In genomic region chr17:55495239-55495638, GRCh38 we compare ENCODE assay signal across 18 cellular contexts. TPM values are rescaled to one million over a fixed set of nuclear protein-coding genes. Genes with fewer than 3 reads are reported as not detected.
DNase-seq lines count a peak whose midpoint lies in the region; ATAC-seq and TF ChIP-seq lines count a peak whose summit lies in the region.
"Had no signal": no experiment of that assay in that cellular context is flagged by ENCODE, and none has a peak within 500 bp of the region (broad histone marks: within the 10 kb centered on the region; RNA-seq: fewer than 3 reads in every experiment).

No MANE protein-coding gene starts in this region.

- H3K9ac ChIP-seq in subcutaneous abdominal adipose tissue (ENCODE audit: low read length in 5 of 5), result no peak overlapping the region

- TF ChIP-seq CTCF in HEK293 (tag by site-specific recombination; IDR thresholded peaks at IDR 0.05), result no peak
- TF ChIP-seq CTCF in body of pancreas (IDR thresholded peaks at IDR 0.05), result no peak

- H3K4me1 ChIP-seq in HEK293 (ENCODE audit: control insufficient read depth, insufficient read depth, low read length), result peaks cover 14% of the 10 kb centered on the region
- H3K4me1 ChIP-seq in body of pancreas, result peaks cover 14% of the 10 kb centered on the region
- peaks cover 3 to 33% (median 16%) of the 10 kb centered on the region in 5 donors for H3K4me1 ChIP-seq in subcutaneous abdominal adipose tissue (ENCODE audit: control insufficient read depth in 5 of 5, insufficient read depth in 5 of 5, low read length in 5 of 5)

- H3K36me3 Mint-ChIP-seq in naive thymus-derived CD8-positive, alpha-beta T cell, result no peaks in the 10 kb centered on the region
- H3K36me3 Mint-ChIP-seq: CD8-positive, alpha-beta T cell had no signal

- CTCF ChIA-PET in HEK293 (lab: Yijun Ruan, JAX), result interaction anchor here (0.6 kb wide), 2 partner anchors 130 to 170 kb away, joined by 3 to 4 read pairs; no protein-coding TSS in a partner anchor

- WGBS in body of pancreas, 2 donors, result 33 to 52% methylated on average over 3 of the region's 3 CpGs

- no peak overlapping the region for H3K4me3 ChIP-seq in HEK293 (ENCODE audit: low read depth, low read length)
- no peak overlapping the region for H3K4me3 ChIP-seq in body of pancreas
- H3K4me3 ChIP-seq in subcutaneous abdominal adipose tissue (ENCODE audit: low read depth in 1 of 5, low read length in 5 of 5), result no peak overlapping the region

- POLR2A ChIA-PET in HEK293 (lab: Yijun Ruan, JAX), result no interaction called here
- POLR2A ChIA-PET in naive thymus-derived CD8-positive, alpha-beta T cell (lab: Charles Lee), result no interaction called here

- H3K36me3 ChIP-seq in HEK293 (ENCODE audit: control insufficient read depth in 2 of 2, insufficient read depth in 1 of 2, low read length in 2 of 2) (no peaks in the 10 kb centered on the region), body of pancreas (replicated peaks in 1 of 2; ENCODE audit: insufficient read depth in 1 of 2, low read depth in 2 of 2) (no peaks in the 10 kb centered on the region), subcutaneous abdominal adipose tissue (ENCODE audit: control insufficient read depth in 5 of 5, insufficient read depth in 5 of 5, low read length in 5 of 5) (no peaks in the 10 kb centered on the region)

- DNase-seq in body of pancreas (no peak), kidney glomerular epithelial cell (lab: John Stamatoyannopoulos, UW) (peak; percentile 56), GM19240 (ENCODE audit: insufficient read length, low spot score) (no peak), EL (no peak)
- DNase-seq in naive thymus-derived CD8-positive, alpha-beta T cell, result no peak
- DNase-seq: CD8-positive, alpha-beta T cell; DND-41; GDM1; NCI-H1048; NCI-H1436 treated with DMSO at 0.1 percent for 48 hours; NCI-H2081; NCI-H748 treated with DMSO at 0.1 percent for 48 hours; OCI-M1; RPMI8226 had no signal

- H3K9me3 Mint-ChIP-seq in naive thymus-derived CD8-positive, alpha-beta T cell, result no peaks in the 10 kb centered on the region
- H3K9me3 Mint-ChIP-seq: CD8-positive, alpha-beta T cell had no signal

- ATAC-seq in body of pancreas, result peak; percentile 62
- no peak for ATAC-seq in naive thymus-derived CD8-positive, alpha-beta T cell
- ATAC-seq: CD8-positive, alpha-beta T cell had no signal

- no peaks in the 10 kb centered on the region for H3K27me3 ChIP-seq in body of pancreas
- no peaks in the 10 kb centered on the region for H3K27me3 ChIP-seq in subcutaneous abdominal adipose tissue (ENCODE audit: control insufficient read depth in 5 of 5, insufficient read depth in 4 of 5, low read length in 5 of 5)

- no peaks in the 10 kb centered on the region for H3K4me1 Mint-ChIP-seq in naive thymus-derived CD8-positive, alpha-beta T cell

- TF ChIP-seq POLR2A in body of pancreas (IDR thresholded peaks at IDR 0.05), result no peak

- no peak overlapping the region for H3K27ac ChIP-seq in HEK293 (ENCODE audit: extremely low read depth, low read depth, low read length)
- peak overlapping the region in 2 of 4 donors; percentile 6 to 15 for H3K27ac ChIP-seq in body of pancreas
- H3K27ac ChIP-seq in subcutaneous abdominal adipose tissue (ENCODE audit: low read depth, low read length), result peak overlapping the region; percentile 76

- H3K9me3 ChIP-seq in HEK293 (ENCODE audit: control insufficient read depth, insufficient read depth, low read depth, low read length) (no peaks in the 10 kb centered on the region), body of pancreas (no peaks in the 10 kb centered on the region), subcutaneous abdominal adipose tissue (ENCODE audit: control insufficient read depth in 5 of 5, low read length in 5 of 5) (no peaks in the 10 kb centered on the region)

- H3K27me3 Mint-ChIP-seq in naive thymus-derived CD8-positive, alpha-beta T cell, result peaks cover 8 to 27% (median 10%) of the 10 kb centered on the region in 5 donors

- no peak overlapping the region for H3K4me3 Mint-ChIP-seq in naive thymus-derived CD8-positive, alpha-beta T cell
- H3K4me3 Mint-ChIP-seq: CD8-positive, alpha-beta T cell had no signal

- H3K27ac Mint-ChIP-seq in naive thymus-derived CD8-positive, alpha-beta T cell, result peak overlapping the region in 1 of 10 donors; percentile 74
- H3K27ac Mint-ChIP-seq: CD8-positive, alpha-beta T cell had no signal

- intact Hi-C loops in body of pancreas (cut with DNase I), result no loop called here

TF ChIP-seq in HEK293, 187 proteins besides CTCF, POLR2A, EP300 and RAD21 (continues in another document):
- TF ChIP-seq ZIC2 (tag by site-specific recombination; IDR thresholded peaks at IDR 0.05), result no peak
- TF ChIP-seq ZNF654 (tag by site-specific recombination; IDR thresholded peaks at IDR 0.05; ENCODE audit: low read depth), result no peak
- TF ChIP-seq SP7 (tag by site-specific recombination; IDR thresholded peaks at IDR 0.05), result no peak
- peak; percentile 65; the same call in 1 of the 2 replicates for TF ChIP-seq BCL11A (tag by site-specific recombination; IDR thresholded peaks at IDR 0.05; ENCODE audit: low read depth)
- TF ChIP-seq ZNF701 (tag by site-specific recombination; IDR thresholded peaks at IDR 0.05), result no peak
- no peak for TF ChIP-seq ZNF558 (tag by site-specific recombination; IDR thresholded peaks at IDR 0.05)
- TF ChIP-seq ZNF747 (tag by site-specific recombination; IDR thresholded peaks at IDR 0.05), result no peak
- no peak for TF ChIP-seq ZNF311 (tag by site-specific recombination; IDR thresholded peaks at IDR 0.05; ENCODE audit: borderline replicate concordance)
- TF ChIP-seq ZNF843 (tag by site-specific recombination; IDR thresholded peaks at IDR 0.05), result peak; percentile 79
- no peak for TF ChIP-seq KLF16 (tag by site-specific recombination; IDR thresholded peaks at IDR 0.05)
- no peak for TF ChIP-seq ZNF24 (tag by site-specific recombination; IDR thresholded peaks at IDR 0.05)
- peak; percentile 24; the same call in 1 of the 2 replicates for TF ChIP-seq ZFP69B (tag by site-specific recombination; IDR thresholded peaks at IDR 0.05)
- TF ChIP-seq, protein P1, sequence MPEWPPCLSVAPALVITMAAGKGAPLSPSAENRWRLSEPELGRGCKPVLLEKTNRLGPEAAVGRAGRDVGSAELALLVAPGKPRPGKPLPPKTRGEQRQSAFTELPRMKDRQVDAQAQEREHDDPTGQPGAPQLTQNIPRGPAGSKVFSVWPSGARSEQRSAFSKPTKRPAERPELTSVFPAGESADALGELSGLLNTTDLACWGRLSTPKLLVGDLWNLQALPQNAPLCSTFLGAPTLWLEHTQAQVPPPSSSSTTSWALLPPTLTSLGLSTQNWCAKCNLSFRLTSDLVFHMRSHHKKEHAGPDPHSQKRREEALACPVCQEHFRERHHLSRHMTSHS (tag by site-specific recombination; IDR thresholded peaks at IDR 0.05), result no peak
- peak; percentile 60 for TF ChIP-seq PRDM6 (tag by site-specific recombination; IDR thresholded peaks at IDR 0.05)
- TF ChIP-seq ZNF221 (tag by site-specific recombination; IDR thresholded peaks at IDR 0.05; ENCODE audit: borderline replicate concordance), result no peak
- TF ChIP-seq ZNF169 (tag by site-specific recombination; IDR thresholded peaks at IDR 0.05), result no peak
- TF ChIP-seq GFI1B (tag by site-specific recombination; IDR thresholded peaks at IDR 0.05), result no peak
- no peak for TF ChIP-seq ZNF624 (tag by site-specific recombination; IDR thresholded peaks at IDR 0.05)
- peak; percentile 36; the same call in 1 of the 2 replicates for TF ChIP-seq KLF9 (tag by site-specific recombination; IDR thresholded peaks at IDR 0.05; ENCODE audit: low read depth)
- TF ChIP-seq ZNF394 (tag by site-specific recombination; IDR thresholded peaks at IDR 0.05; ENCODE audit: borderline replicate concordance), result no peak
- TF ChIP-seq ZNF2 (tag by site-specific recombination; IDR thresholded peaks at IDR 0.05), result no peak
- TF ChIP-seq ZNF214 (tag by site-specific recombination; IDR thresholded peaks at IDR 0.05; ENCODE audit: borderline replicate concordance), result no peak

RNA-seq across cellular contexts. Expression of gene SMIM36, which starts 16.0 kb away (rescaled TPM):
- total RNA-seq in body of pancreas, result not detected
- total RNA-seq in naive thymus-derived CD8-positive, alpha-beta T cell, result not detected
- under 1 TPM in 1 of 3 donors, not detected in 2; 0.05 TPM for polyA plus RNA-seq in naive thymus-derived CD8-positive, alpha-beta T cell
- total RNA-seq: CD8-positive, alpha-beta T cell; NCI-H460 had no signal
- polyA plus RNA-seq: BJ had no signal
